ENCODE assay signal across 8 cellular contexts in genomic region chr12:123389560-123390351, GRCh38. TPM values are rescaled to one million over a fixed set of nuclear protein-coding genes. Genes with fewer than 3 reads are reported as not detected.
DNase-seq lines count a peak whose midpoint lies in the region; ATAC-seq and TF ChIP-seq lines count a peak whose summit lies in the region.

No MANE protein-coding gene starts in this region.

- TF ChIP-seq CTCF in endothelial cell (IDR thresholded peaks at IDR 0.05; ENCODE audit: unreplicated experiment) (no peak), type B pancreatic cell (conservative IDR thresholded peaks at IDR 0.05) (no peak)

- H3K4me1 Mint-ChIP-seq in activated CD4-positive, alpha-beta T cell treated with anti-CD3 and anti-CD28 coated beads, Interleukin-2, amount 10 ng/mL, durations not matched to agents 24 days and 14 days = peaks cover 34% of the 10 kb centered on the region
- peaks cover 23% of the 10 kb centered on the region for H3K4me1 Mint-ChIP-seq in endothelial cell (ENCODE audit: unreplicated experiment)
- H3K4me1 Mint-ChIP-seq in type B pancreatic cell (ENCODE audit: unreplicated experiment) = peaks cover 26% of the 10 kb centered on the region

- no peaks in the 10 kb centered on the region for H3K9me3 Mint-ChIP-seq in activated CD4-positive, alpha-beta T cell treated with anti-CD3 and anti-CD28 coated beads, Interleukin-2, amount 10 ng/mL, durations not matched to agents 24 days and 14 days
- H3K9me3 Mint-ChIP-seq in endothelial cell (ENCODE audit: unreplicated experiment) (no peaks in the 10 kb centered on the region), type B pancreatic cell (no peaks in the 10 kb centered on the region)

- H3K27ac ChIP-seq in muscle layer of colon (ENCODE audit: low read depth, low read length) = peak overlapping the region; percentile 68

- no peak overlapping the region for H3K9ac ChIP-seq in muscle layer of colon (ENCODE audit: low read length)

- intact Hi-C loops in activated CD4-positive, alpha-beta T cell treated with anti-CD3 and anti-CD28 coated beads, Interleukin-2, amount 10 ng/mL, durations not matched to agents 24 days and 14 days (cut with micrococcal nuclease) = loop anchor here (1.0 to 5.0 kb wide), 3 partner anchors 68 to 193 kb away; partner anchors contain the start of genes CDK2AP1, SNRNP35 and TMED2

- no peaks in the 10 kb centered on the region for H3K27me3 Mint-ChIP-seq in activated CD4-positive, alpha-beta T cell treated with anti-CD3 and anti-CD28 coated beads, Interleukin-2, amount 10 ng/mL, durations not matched to agents 24 days and 14 days
- H3K27me3 Mint-ChIP-seq in endothelial cell (ENCODE audit: unreplicated experiment) (peaks cover 11% of the 10 kb centered on the region), type B pancreatic cell (no peaks in the 10 kb centered on the region)

- no peaks in the 10 kb centered on the region for H3K9me3 ChIP-seq in muscle layer of colon (ENCODE audit: low read length)

- peak overlapping the region; percentile 83 for H3K27ac Mint-ChIP-seq in activated CD4-positive, alpha-beta T cell treated with anti-CD3 and anti-CD28 coated beads, Interleukin-2, amount 10 ng/mL, durations not matched to agents 24 days and 14 days
- H3K27ac Mint-ChIP-seq in endothelial cell (ENCODE audit: unreplicated experiment) (peak overlapping the region; percentile 91), type B pancreatic cell (peak overlapping the region; percentile 93)

- H3K4me1 ChIP-seq in muscle layer of colon (ENCODE audit: insufficient read depth, low read length) = peaks cover 22% of the 10 kb centered on the region

- H3K4me3 Mint-ChIP-seq in activated CD4-positive, alpha-beta T cell treated with anti-CD3 and anti-CD28 coated beads, Interleukin-2, amount 10 ng/mL, durations not matched to agents 24 days and 14 days = peak overlapping the region; percentile 89
- H3K4me3 Mint-ChIP-seq in endothelial cell (ENCODE audit: unreplicated experiment) (peak overlapping the region; percentile 94), type B pancreatic cell (peak overlapping the region; percentile 86)

- no peaks in the 10 kb centered on the region for H3K27me3 ChIP-seq in muscle layer of colon (ENCODE audit: control insufficient read depth in 1 of 2, insufficient read depth in 2 of 2, low read length in 2 of 2)

- ATAC-seq in HG03175 (IDR thresholded peaks at IDR 0.05; ENCODE audit: unreplicated experiment) (peak; percentile 27), HG02852 (IDR thresholded peaks at IDR 0.05; ENCODE audit: unreplicated experiment) (no peak)

- H3K4me3 ChIP-seq in muscle layer of colon (ENCODE audit: low read depth in 1 of 2, low read length in 2 of 2) = peak overlapping the region; percentile 51 to 71

- DNase-seq in NCI-H748 (lab: John Stamatoyannopoulos, UW; ENCODE audit: unreplicated experiment) = peak; percentile 33
- DNase-seq in NCI-H748 treated with DMSO at 0.1 percent for 48 hours (lab: John Stamatoyannopoulos, UW) = no peak
- peak; percentile 77 for DNase-seq in activated CD4-positive, alpha-beta T cell treated with anti-CD3 and anti-CD28 coated beads, Interleukin-2, amount 10 ng/mL, durations not matched to agents 24 days and 14 days
- peak; percentile 28 for DNase-seq in endothelial cell (ENCODE audit: low spot score)
- peak; percentile 74 for DNase-seq in type B pancreatic cell (ENCODE audit: extremely low spot score, unreplicated experiment)

- H3K36me3 ChIP-seq in muscle layer of colon (ENCODE audit: insufficient read depth, low read length) = peaks cover 19% of the 10 kb centered on the region

- peaks cover 40% of the 10 kb centered on the region for H3K36me3 Mint-ChIP-seq in activated CD4-positive, alpha-beta T cell treated with anti-CD3 and anti-CD28 coated beads, Interleukin-2, amount 10 ng/mL, durations not matched to agents 24 days and 14 days (ENCODE audit: low read depth)
- peaks cover 28% of the 10 kb centered on the region for H3K36me3 Mint-ChIP-seq in endothelial cell (ENCODE audit: low read depth, unreplicated experiment)
- peaks cover 21% of the 10 kb centered on the region for H3K36me3 Mint-ChIP-seq in type B pancreatic cell

RNA-seq across cellular contexts. Expression of gene KMT5A, which starts 5.8 kb away (rescaled TPM):
- 63.7 and 67.3 TPM in 2 replicates for total RNA-seq in activated CD4-positive, alpha-beta T cell treated with anti-CD3 and anti-CD28 coated beads, Interleukin-2, amount 10 ng/mL, durations not matched to agents 24 days and 14 days
- total RNA-seq in endothelial cell (ENCODE audit: unreplicated experiment) = 35.6 TPM
- 45.9 and 52.6 TPM in 2 replicates for total RNA-seq in type B pancreatic cell (ENCODE audit: low replicate concordance)

RNA-seq across cellular contexts. Expression of gene SBNO1, which starts 25.1 kb away (rescaled TPM):
- 54.2 and 56.1 TPM in 2 replicates for total RNA-seq in activated CD4-positive, alpha-beta T cell treated with anti-CD3 and anti-CD28 coated beads, Interleukin-2, amount 10 ng/mL, durations not matched to agents 24 days and 14 days
- total RNA-seq in endothelial cell (ENCODE audit: unreplicated experiment) = 44.7 TPM
- total RNA-seq in type B pancreatic cell (ENCODE audit: low replicate concordance) = 42.3 and 43.1 TPM in 2 replicates

RNA-seq across cellular contexts. Expression of gene RILPL2, which starts 46.7 kb away (rescaled TPM):
- 17.2 TPM in 2 replicates for total RNA-seq in activated CD4-positive, alpha-beta T cell treated with anti-CD3 and anti-CD28 coated beads, Interleukin-2, amount 10 ng/mL, durations not matched to agents 24 days and 14 days
- total RNA-seq in endothelial cell (ENCODE audit: unreplicated experiment) (2.8 TPM), type B pancreatic cell (ENCODE audit: low replicate concordance) (1.00 and 1.4 TPM in 2 replicates)
